In genomic region chr12:101830391-101831325, GRCh38 we compare ENCODE assay signal across 8 cellular contexts. TPM values are rescaled to one million over a fixed set of nuclear protein-coding genes. Genes with fewer than 3 reads are reported as not detected.
DNase-seq lines count a peak whose midpoint lies in the region; ATAC-seq lines count a peak whose summit lies in the region.

Gene GNPTAB (minus strand): TSS chr12:101830959. CDS start chr12:101830675, 284 bp downstream.

- DNase-seq in GM19238 (ENCODE audit: insufficient read length, low spot score) (peak; percentile 90), NCI-H460 (ENCODE audit: extremely low read depth, low read depth) (peak; percentile 90), left colon (peak; percentile 91 to 96)
- peak; percentile 98 for DNase-seq in activated CD4-positive, alpha-beta T cell treated with anti-CD3 and anti-CD28 coated beads for 36 hours
- DNase-seq in stimulated activated CD4-positive, alpha-beta T cell treated with anti-CD3 and anti-CD28 coated beads, Interleukin-1b, Interleukin-23, amount 100 ng/mL, for 4 hours (ENCODE audit: low read depth in 2 of 2) = peak; percentile 94

- intact Hi-C loops in activated CD4-positive, alpha-beta T cell treated with anti-CD3 and anti-CD28 coated beads for 36 hours (cut with DNase I, micrococcal nuclease) = loop anchor here (1.0 to 10.0 kb wide), 13 partner anchors 9 to 550 kb away; partner anchors contain the start of genes ARL1 (in 2 of the 2), DRAM1 (in 2 of the 2), CHPT1 (in 1 of the 2) and NUP37 (in 1 of the 2)
- intact Hi-C loops in left colon (cut with DNase I, micrococcal nuclease) = loop anchor here in 1 of 2 donors (10.0 kb wide), 1 partner anchor 56 kb away; no protein-coding TSS in a partner anchor

- peak within 1 kb of the TSS; percentile 89 for H3K9ac ChIP-seq in BLaER1

- peaks cover 29% of the 10 kb centered on the region for H3K4me1 ChIP-seq in BLaER1

- peak within 1 kb of the TSS; percentile 87 for H3K4me2 ChIP-seq in BLaER1

- no peaks in the 10 kb centered on the region for H3K9me3 Mint-ChIP-seq in activated CD4-positive, alpha-beta T cell treated with anti-CD3 and anti-CD28 coated beads for 36 hours (ENCODE audit: low read depth)

- H3K36me3 Mint-ChIP-seq in activated CD4-positive, alpha-beta T cell treated with anti-CD3 and anti-CD28 coated beads for 36 hours (ENCODE audit: low read depth) = no peaks in the 10 kb centered on the region

- peak within 1 kb of the TSS; percentile 85 for H3K27ac ChIP-seq in BLaER1
- H3K27ac ChIP-seq in cingulate gyrus (ENCODE audit: low read depth, low read length) = peak within 1 kb of the TSS; percentile 72

- peak within 1 kb of the TSS; percentile 91 for H3K27ac Mint-ChIP-seq in activated CD4-positive, alpha-beta T cell treated with anti-CD3 and anti-CD28 coated beads for 36 hours

- no peaks in the 10 kb centered on the region for H3K9me3 ChIP-seq in BLaER1

- H3K4me1 Mint-ChIP-seq in activated CD4-positive, alpha-beta T cell treated with anti-CD3 and anti-CD28 coated beads for 36 hours = peaks cover 41% of the 10 kb centered on the region

- no peaks in the 10 kb centered on the region for H3K36me3 ChIP-seq in BLaER1

- no peaks in the 10 kb centered on the region for H4K20me1 ChIP-seq in BLaER1

- H3K4me3 Mint-ChIP-seq in activated CD4-positive, alpha-beta T cell treated with anti-CD3 and anti-CD28 coated beads for 36 hours = peak within 1 kb of the TSS; percentile 95

- POLR2A ChIA-PET in activated CD4-positive, alpha-beta T cell treated with anti-CD3 and anti-CD28 coated beads for 36 hours (lab: Charles Lee) = interaction anchor here (0.6 to 0.7 kb wide), 3 partner anchors 10 to 191 kb away, joined by 3 to 5 read pairs (median 3); no protein-coding TSS in a partner anchor

- H3K27me3 ChIP-seq in BLaER1 = no peaks in the 10 kb centered on the region

- CTCF ChIA-PET in activated CD4-positive, alpha-beta T cell treated with anti-CD3 and anti-CD28 coated beads for 36 hours (lab: Charles Lee) = interaction anchor here (0.5 to 18.6 kb wide), 21 partner anchors 10 to 951 kb away, joined by 3 to 280 read pairs (median 5); partner anchors contain the start of gene ARL1

- H3K27me3 Mint-ChIP-seq in activated CD4-positive, alpha-beta T cell treated with anti-CD3 and anti-CD28 coated beads for 36 hours = no peaks in the 10 kb centered on the region

- H3K4me3 ChIP-seq in BLaER1 = peak within 1 kb of the TSS; percentile 89

- ATAC-seq in HG03439 (IDR thresholded peaks at IDR 0.05; ENCODE audit: unreplicated experiment) (peak; percentile 93), left colon (peak; percentile 89)
- peak; percentile 95 for ATAC-seq in activated CD4-positive, alpha-beta T cell treated with anti-CD3 and anti-CD28 coated beads for 36 hours

RNA-seq across cellular contexts. Expression of gene GNPTAB, which starts in this region (rescaled TPM):
- total RNA-seq in NCI-H460 (2014; rRNA removed; shearing (Covaris generic)) = 11.6 and 17.6 TPM in 2 replicates
- polyA plus RNA-seq in NCI-H460 (2014; cell fraction: nucleus; rRNA removed) = 9.9 and 11.6 TPM in 2 replicates
- 10 to 100 TPM; 20.4 to 24.0 TPM for total RNA-seq in activated CD4-positive, alpha-beta T cell treated with anti-CD3 and anti-CD28 coated beads for 36 hours
- total RNA-seq in left colon = 10 to 100 TPM; 90.2 to 95.1 TPM

Comparison
In these comparisons a context has a peak if more than half of its experiments do, and no peak if none do; other contexts are left out.
1. Peak in every context shown above with its lines: DNase-seq, ATAC-seq, H3K4me3 ChIP-seq and H3K27ac ChIP-seq.